27 cellular contexts compared by ENCODE assay signal in the genomic region with DNA sequence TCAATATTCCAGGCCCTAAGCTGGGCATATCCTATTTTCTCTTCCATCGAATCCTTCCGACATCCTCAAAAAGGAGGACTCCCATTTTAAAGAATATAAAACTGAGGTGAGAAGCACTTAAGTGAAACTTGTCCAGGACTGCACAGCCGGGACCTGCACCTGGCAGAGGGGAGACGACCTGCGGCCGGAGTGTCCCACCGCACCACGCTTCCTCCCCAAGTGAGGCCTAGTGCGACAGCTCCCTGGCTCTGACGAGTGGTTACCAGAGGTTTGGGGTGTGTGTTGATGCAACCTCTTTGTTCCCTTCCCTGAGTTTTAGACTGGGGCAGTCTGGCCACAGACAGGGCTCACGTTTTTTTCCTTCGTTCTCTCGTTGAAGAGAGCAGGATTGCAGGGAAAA. TPM values are rescaled to one million over a fixed set of nuclear protein-coding genes. Genes with fewer than 3 reads are reported as not detected.
"Had no signal": no experiment of that assay in that cellular context is flagged by ENCODE, and none has a peak within 500 bp of the region (broad histone marks: within the 10 kb centered on the region; RNA-seq: fewer than 3 reads in every experiment).

No MANE protein-coding gene starts in this region.

- H3K4me3 ChIP-seq: esophagus muscularis mucosa, heart left ventricle, lower lobe of right lung, right lobe of liver, skin epidermis, tibial nerve, vagina had no signal

- H3K4me1 ChIP-seq: esophagus muscularis mucosa, foreskin keratinocyte, heart left ventricle, lower lobe of right lung, right lobe of liver, tibial nerve, vagina had no signal

- H3K27me3 ChIP-seq: right lobe of liver, tibial nerve, vagina had no signal

- H3K9me3 ChIP-seq: esophagus muscularis mucosa, heart left ventricle, lower lobe of right lung, right lobe of liver, tibial nerve, vagina had no signal

- H3K27ac ChIP-seq: brain microvascular endothelial cell, esophagus muscularis mucosa, foreskin keratinocyte, heart left ventricle, lower lobe of right lung, right lobe of liver, skin epidermis, tibial nerve, vagina, WERI-Rb-1 had no signal

- DNase-seq: activated CD4-positive, alpha-beta memory T cell treated with anti-CD3 and anti-CD28 coated beads, Interleukin-2, amount 10 ng/mL, durations not matched to agents 7 days and 5 days; activated CD4-positive, alpha-beta T cell treated with anti-CD3 and anti-CD28 coated beads for 1 hour; activated CD4-positive, alpha-beta T cell treated with anti-CD3 and anti-CD28 coated beads, Interleukin-2, amount 10 ng/mL, durations not matched to agents 7 days and 5 days; activated effector memory CD4-positive, alpha-beta T cell treated with Interleukin-2 at 50 U/mL for 16 hours; activated naive CD4-positive, alpha-beta T cell treated with Interleukin-2 at 50 U/mL for 16 hours; brain microvascular endothelial cell; caudate nucleus; foreskin keratinocyte; hypothalamus; immature natural killer cell; lower lobe of right lung; mesenchymal stem cell; stimulated activated CD4-positive, alpha-beta T cell treated with anti-CD3 and anti-CD28 coated beads, Interleukin-4, amount 100 ng/mL, for 24 hours; stimulated activated naive CD8-positive, alpha-beta T cell treated with anti-CD3 and anti-CD28 coated beads, Interleukin-15, amount 100 ng/mL, for 72 hours; T-helper 17 cell; T1000; WERI-Rb-1 had no signal

- ATAC-seq: foreskin keratinocyte; heart left ventricle; lower lobe of right lung; natural killer cell; right lobe of liver; stimulated activated memory B cell treated with anti-CD40 and anti-IgM and Interleukin-4, amounts not matched to agents 10 μg/mL and 1 μg/mL and 100 μg/mL, for 72 hours; stimulated activated naive CD8-positive, alpha-beta T cell treated with anti-CD3 and anti-CD28 coated beads, Interleukin-15, amount 100 ng/mL, for 72 hours; T-helper 17 cell had no signal

- H3K36me3 ChIP-seq: brain microvascular endothelial cell, esophagus muscularis mucosa, heart left ventricle, lower lobe of right lung, right lobe of liver, tibial nerve, vagina, WERI-Rb-1 had no signal

RNA-seq across cellular contexts. Expression of gene ATP2B2, which starts 24.9 kb away (rescaled TPM):
- total RNA-seq: activated CD4-positive, alpha-beta memory T cell treated with anti-CD3 and anti-CD28 coated beads, Interleukin-2, amount 10 ng/mL, durations not matched to agents 7 days and 5 days; activated CD4-positive, alpha-beta T cell treated with anti-CD3 and anti-CD28 coated beads, Interleukin-2, amount 10 ng/mL, durations not matched to agents 7 days and 5 days; foreskin keratinocyte; kidney epithelial cell; mononuclear cell; natural killer cell; T-helper 17 cell had no signal
- polyA plus RNA-seq: foreskin keratinocyte, immature natural killer cell had no signal
